Comparison of ENCODE assay signal across 18 cellular contexts in the genomic region with DNA sequence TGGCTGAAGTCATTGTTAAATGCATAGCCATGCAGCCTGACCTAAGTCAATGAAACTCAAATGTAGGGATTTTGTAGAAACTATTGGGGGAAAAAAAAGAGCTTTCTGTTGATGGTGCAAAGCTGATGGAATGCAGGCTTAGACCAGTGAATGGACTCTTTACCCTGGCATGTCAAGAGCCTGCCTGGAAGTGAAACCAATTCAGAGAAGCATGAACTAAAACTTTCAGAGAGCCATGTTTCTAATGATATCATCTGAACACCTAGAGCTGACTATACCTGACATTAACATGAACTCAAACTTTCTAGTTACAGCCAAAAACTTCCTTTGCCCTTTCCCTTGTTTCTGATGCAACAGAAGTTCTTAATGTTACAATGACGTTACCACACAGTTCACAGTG.
DNase-seq lines count a peak whose midpoint lies in the region; ATAC-seq and TF ChIP-seq lines count a peak whose summit lies in the region.
"Had no signal": no experiment of that assay in that cellular context is flagged by ENCODE, and none has a peak within 500 bp of the region (broad histone marks: within the 10 kb centered on the region; RNA-seq: fewer than 3 reads in every experiment).

No MANE protein-coding gene starts in this region.

- CTCF ChIA-PET in GM10248 (lab: Yijun Ruan, JAX) = no interaction called here

- no peaks in the 10 kb centered on the region for H3K36me3 ChIP-seq in BE2C

- H3K4me1 Mint-ChIP-seq in effector memory CD8-positive, alpha-beta T cell (ENCODE audit: low read depth in 2 of 2) = no peaks in the 10 kb centered on the region
- H3K4me1 Mint-ChIP-seq: natural killer cell had no signal

- H3K27me3 Mint-ChIP-seq in effector memory CD8-positive, alpha-beta T cell = peaks cover 24 to 37% of the 10 kb centered on the region in 2 donors
- H3K27me3 Mint-ChIP-seq: type B pancreatic cell had no signal

- no peaks in the 10 kb centered on the region for H3K9me3 ChIP-seq in BE2C

- no peak for TF ChIP-seq POLR2A in erythroblast (IDR thresholded peaks at IDR 0.05; ENCODE audit: low read length)

- POLR2A ChIA-PET in GM10248 (lab: Yijun Ruan, JAX) = no interaction called here

- no peak overlapping the region for H3K27ac Mint-ChIP-seq in effector memory CD8-positive, alpha-beta T cell
- H3K27ac Mint-ChIP-seq: activated CD8-positive, alpha-beta T cell treated with anti-CD3 and anti-CD28 coated beads, Interleukin-2, amount 10 ng/mL, durations not matched to agents 7 days and 5 days; natural killer cell; type B pancreatic cell had no signal

- H3K4me1 ChIP-seq in BE2C = no peaks in the 10 kb centered on the region

- no peaks in the 10 kb centered on the region for H3K9me3 Mint-ChIP-seq in effector memory CD8-positive, alpha-beta T cell
- H3K9me3 Mint-ChIP-seq: natural killer cell, type B pancreatic cell had no signal

- DNase-seq in GM10248 (ENCODE audit: extremely low spot score) (peak; percentile 20), iris pigment epithelial cell (ENCODE audit: low read depth) (peak; percentile 5), erythroblast (lab: John Stamatoyannopoulos, UW) (no peak), BE2C (no peak)
- DNase-seq in effector memory CD8-positive, alpha-beta T cell = no peak
- DNase-seq: activated CD8-positive, alpha-beta T cell treated with anti-CD3 and anti-CD28 coated beads, Interleukin-2, amount 10 ng/mL, durations not matched to agents 7 days and 5 days; activated effector memory CD4-positive, alpha-beta T cell treated with anti-CD3 and anti-CD28 coated beads, Interleukin-2, amount 50 U/mL, for 16 hours; GF-D8; KG1; left ventricle myocardium superior; natural killer cell; NCI-H1417; stimulated activated CD4-positive, alpha-beta T cell treated with anti-CD3 and anti-CD28 coated beads, Interleukin-2, amount 100 ng/mL, for 24 hours had no signal

- H3K4me3 Mint-ChIP-seq in effector memory CD8-positive, alpha-beta T cell = no peak overlapping the region
- H3K4me3 Mint-ChIP-seq: activated CD8-positive, alpha-beta T cell treated with anti-CD3 and anti-CD28 coated beads, Interleukin-2, amount 10 ng/mL, durations not matched to agents 7 days and 5 days; natural killer cell; type B pancreatic cell had no signal

- no peaks in the 10 kb centered on the region for H3K27me3 ChIP-seq in BE2C

- H3K4me3 ChIP-seq in BE2C (ENCODE audit: low read depth, low read length) = no peak overlapping the region
- H3K4me3 ChIP-seq: SK-N-MC had no signal

- ATAC-seq in GM19468 (IDR thresholded peaks at IDR 0.05; ENCODE audit: extremely low read depth, unreplicated experiment) (peak; percentile 55), HG03378 (IDR thresholded peaks at IDR 0.05; ENCODE audit: unreplicated experiment) (peak; percentile 66), GM21423 (IDR thresholded peaks at IDR 0.05; ENCODE audit: unreplicated experiment) (no peak)
- ATAC-seq in effector memory CD8-positive, alpha-beta T cell (replicated peaks) = no peak
- ATAC-seq: activated CD8-positive, alpha-beta T cell treated with anti-CD3 and anti-CD28 coated beads, Interleukin-2, amount 10 ng/mL, durations not matched to agents 7 days and 5 days; left ventricle myocardium superior; natural killer cell had no signal

- no peak for TF ChIP-seq CTCF in GM10248 (IDR thresholded peaks at IDR 0.05; ENCODE audit: control extremely low read depth, extremely low read depth, low read depth, missing control alignments)
- no peak for TF ChIP-seq CTCF in BE2C (IDR thresholded peaks at IDR 0.05; ENCODE audit: low read depth, low read length)

- no peaks in the 10 kb centered on the region for H3K36me3 Mint-ChIP-seq in effector memory CD8-positive, alpha-beta T cell (ENCODE audit: insufficient read depth)
- H3K36me3 Mint-ChIP-seq: natural killer cell had no signal

Comparison
In these comparisons a context has a peak if more than half of its experiments do, and no peak if none do; other contexts are left out.
1. DNase-seq: peak in GM10248 (single experiment) and iris pigment epithelial cell (single experiment); none in erythroblast (0 of 2), effector memory CD8-positive, alpha-beta T cell (0 of 3) and BE2C (single experiment).
2. ATAC-seq: peak in GM19468 (single experiment) and HG03378 (single experiment); none in effector memory CD8-positive, alpha-beta T cell (single experiment) and GM21423 (single experiment).